27 cellular contexts compared by ENCODE assay signal in the genomic region with DNA sequence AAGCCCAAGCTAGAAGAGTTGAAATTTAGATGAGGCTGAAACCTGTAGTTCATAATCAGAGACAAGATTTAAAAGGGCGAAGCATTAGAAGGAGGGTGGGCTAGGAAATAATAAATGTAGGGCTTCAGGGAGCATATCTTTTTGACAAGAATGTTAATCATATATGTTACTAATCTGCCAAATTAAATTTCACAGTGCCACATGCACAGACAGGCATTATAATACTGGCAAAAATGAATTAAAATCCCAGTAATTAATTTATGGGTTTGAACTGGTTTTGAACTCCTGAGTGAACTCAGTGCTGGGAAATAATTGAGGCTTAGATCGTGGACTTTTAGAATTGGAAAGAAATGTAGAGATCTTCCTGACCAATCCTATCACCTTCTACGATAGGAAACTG.
"Had no signal": no experiment of that assay in that cellular context is flagged by ENCODE, and none has a peak within 500 bp of the region (broad histone marks: within the 10 kb centered on the region; RNA-seq: fewer than 3 reads in every experiment).

No MANE protein-coding gene starts in this region.

- H3K36me3 Mint-ChIP-seq: activated CD4-positive, alpha-beta memory T cell treated with anti-CD3 and anti-CD28 coated beads for 36 hours; activated CD8-positive, alpha-beta memory T cell treated with anti-CD3 and anti-CD28 coated beads, Interleukin-2, amount 10 ng/mL, durations not matched to agents 7 days and 5 days; activated naive CD8-positive, alpha-beta T cell had no signal

- H3K4me1 Mint-ChIP-seq: activated CD4-positive, alpha-beta T cell treated with anti-CD3 and anti-CD28 coated beads for 36 hours; activated CD4-positive, alpha-beta T cell treated with anti-CD3 and anti-CD28 coated beads, Interleukin-2, amount 10 ng/mL, durations not matched to agents 24 days and 14 days; activated CD8-positive, alpha-beta memory T cell treated with anti-CD3 and anti-CD28 coated beads, Interleukin-2, amount 10 ng/mL, durations not matched to agents 7 days and 5 days; central memory CD8-positive, alpha-beta T cell; endodermal cell had no signal

- H3K27me3 ChIP-seq: brain microvascular endothelial cell, dorsolateral prefrontal cortex had no signal

- H3K4me3 ChIP-seq: coronary artery, dorsolateral prefrontal cortex had no signal

- ATAC-seq: activated CD4-positive, alpha-beta T cell treated with anti-CD3 and anti-CD28 coated beads for 36 hours; activated CD8-positive, alpha-beta memory T cell treated with anti-CD3 and anti-CD28 coated beads, Interleukin-2, amount 10 ng/mL, durations not matched to agents 7 days and 5 days; activated CD8-positive, alpha-beta T cell treated with anti-CD3 and anti-CD28 coated beads, Interleukin-2, amount 10 ng/mL, durations not matched to agents 7 days and 5 days; esophagus mucosa had no signal

- H3K36me3 ChIP-seq: brain microvascular endothelial cell had no signal

- H3K4me3 Mint-ChIP-seq: activated CD4-positive, alpha-beta memory T cell treated with anti-CD3 and anti-CD28 coated beads for 36 hours; activated CD4-positive, alpha-beta T cell treated with anti-CD3 and anti-CD28 coated beads for 36 hours; activated CD4-positive, alpha-beta T cell treated with anti-CD3 and anti-CD28 coated beads, Interleukin-2, amount 10 ng/mL, durations not matched to agents 24 days and 14 days; activated CD8-positive, alpha-beta memory T cell treated with anti-CD3 and anti-CD28 coated beads, Interleukin-2, amount 10 ng/mL, durations not matched to agents 7 days and 5 days; activated CD8-positive, alpha-beta T cell treated with anti-CD3 and anti-CD28 coated beads, Interleukin-2, amount 10 ng/mL, durations not matched to agents 7 days and 5 days; activated naive CD4-positive, alpha-beta T cell treated with anti-CD3 and anti-CD28 coated beads for 36 hours; activated naive CD8-positive, alpha-beta T cell; activated T-helper 1 cell treated with anti-CD3 and anti-CD28 coated beads, Interleukin-12 subunit alpha, Interleukin-12 subunit beta, Interleukin-2, Interleukin-4 antibody, amounts not matched to agents 30 ng/mL and 10 ng/mL and 1 ng/mL, durations not matched to agents 14 hours and 24 hours and 36 hours; central memory CD8-positive, alpha-beta T cell; dendritic cell treated with granulocyte-macrophage colony-stimulating factor and Interleukin-4, amounts not matched to agents 40 ng/mL and 50 ng/mL, for 4 days; endodermal cell had no signal

- DNase-seq: activated CD4-positive, alpha-beta memory T cell treated with anti-CD3 and anti-CD28 coated beads for 36 hours; activated CD4-positive, alpha-beta T cell treated with anti-CD3 and anti-CD28 coated beads for 36 hours; activated CD4-positive, alpha-beta T cell treated with anti-CD3 and anti-CD28 coated beads, Interleukin-2, amount 10 ng/mL, durations not matched to agents 24 days and 14 days; activated CD4-positive, CD25-positive, alpha-beta regulatory T cell; activated CD4-positive, CD25-positive, alpha-beta regulatory T cell treated with anti-CD3 and anti-CD28 coated beads, Interleukin-2, amount 50 U/mL, for 72 hours; activated CD8-positive, alpha-beta memory T cell treated with anti-CD3 and anti-CD28 coated beads, Interleukin-2, amount 10 ng/mL, durations not matched to agents 7 days and 5 days; activated CD8-positive, alpha-beta memory T cell treated with anti-CD3 and anti-CD28 coated beads, Interleukin-2, amount 50 U/mL, for 4 hours; activated CD8-positive, alpha-beta T cell treated with anti-CD3 and anti-CD28 coated beads, Interleukin-2, amount 10 ng/mL, durations not matched to agents 7 days and 5 days; activated effector memory CD4-positive, alpha-beta T cell treated with anti-CD3 and anti-CD28 coated beads, Interleukin-2, amount 50 U/mL, for 16 hours; activated naive CD4-positive, alpha-beta T cell treated with anti-CD3 and anti-CD28 coated beads for 36 hours; activated T-cell treated with anti-CD3 and anti-CD28 coated beads, Interleukin-2, amount 50 U/mL, for 1 hour; activated T-cell treated with anti-CD3 and anti-CD28 coated beads, Interleukin-2, amount 50 U/mL, for 48 hours; amniotic stem cell; anterior cingulate cortex; brain microvascular endothelial cell; dorsolateral prefrontal cortex; effector memory CD4-positive, alpha-beta T cell; endodermal cell; foreskin fibroblast; T-helper 2 cell had no signal

- H3K27ac ChIP-seq: brain microvascular endothelial cell, coronary artery, dorsolateral prefrontal cortex had no signal

- H3K27ac Mint-ChIP-seq: activated CD4-positive, alpha-beta memory T cell treated with anti-CD3 and anti-CD28 coated beads for 36 hours; activated CD4-positive, alpha-beta T cell treated with anti-CD3 and anti-CD28 coated beads for 36 hours; activated CD4-positive, alpha-beta T cell treated with anti-CD3 and anti-CD28 coated beads, Interleukin-2, amount 10 ng/mL, durations not matched to agents 24 days and 14 days; activated CD8-positive, alpha-beta memory T cell treated with anti-CD3 and anti-CD28 coated beads, Interleukin-2, amount 10 ng/mL, durations not matched to agents 7 days and 5 days; activated CD8-positive, alpha-beta T cell treated with anti-CD3 and anti-CD28 coated beads, Interleukin-2, amount 10 ng/mL, durations not matched to agents 7 days and 5 days; activated naive CD4-positive, alpha-beta T cell treated with anti-CD3 and anti-CD28 coated beads for 36 hours; activated naive CD8-positive, alpha-beta T cell; activated T-helper 1 cell treated with anti-CD3 and anti-CD28 coated beads, Interleukin-12 subunit alpha, Interleukin-12 subunit beta, Interleukin-2, Interleukin-4 antibody, amounts not matched to agents 30 ng/mL and 10 ng/mL and 1 ng/mL, durations not matched to agents 14 hours and 24 hours and 36 hours; activated T-helper 2 cell treated with anti-CD3 and anti-CD28 coated beads, Interferon-gamma antibody, Interleukin-2, Interleukin-4, amounts not matched to agents 10 μg/mL and 5 μg/mL and 100 μg/mL, durations not matched to agents 14 hours and 24 hours and 36 hours; dendritic cell treated with granulocyte-macrophage colony-stimulating factor and Interleukin-4, amounts not matched to agents 40 ng/mL and 50 ng/mL, for 4 days; endodermal cell had no signal

- H3K27me3 Mint-ChIP-seq: activated CD4-positive, alpha-beta memory T cell treated with anti-CD3 and anti-CD28 coated beads for 36 hours; activated CD4-positive, alpha-beta T cell treated with anti-CD3 and anti-CD28 coated beads for 36 hours; activated CD4-positive, alpha-beta T cell treated with anti-CD3 and anti-CD28 coated beads, Interleukin-2, amount 10 ng/mL, durations not matched to agents 24 days and 14 days; activated CD8-positive, alpha-beta memory T cell treated with anti-CD3 and anti-CD28 coated beads, Interleukin-2, amount 10 ng/mL, durations not matched to agents 7 days and 5 days; activated naive CD8-positive, alpha-beta T cell; central memory CD8-positive, alpha-beta T cell had no signal
